In genomic region chr4:126825083-126825482, GRCh38 we compare ENCODE assay signal across 30 cellular contexts.
"Had no signal": no experiment of that assay in that cellular context is flagged by ENCODE, and none has a peak within 500 bp of the region (broad histone marks: within the 10 kb centered on the region; RNA-seq: fewer than 3 reads in every experiment).

No MANE protein-coding gene starts in this region.

- FAIRE-seq: colon, endometrium, endothelial cell of umbilical vein, frontal cortex had no signal

- H3K4me3 ChIP-seq: colonic mucosa, coronary artery, dorsolateral prefrontal cortex, esophagus muscularis mucosa, esophagus squamous epithelium, gastrocnemius medialis, gastroesophageal sphincter, heart left ventricle, heart right ventricle, hepatocyte had no signal

- H3K4me2 ChIP-seq: hepatocyte had no signal

- H3K4me1 ChIP-seq: colonic mucosa, esophagus muscularis mucosa, esophagus squamous epithelium, foreskin keratinocyte, gastrocnemius medialis, gastroesophageal sphincter, heart left ventricle, heart right ventricle had no signal

- H2AFZ ChIP-seq: hepatocyte had no signal

- H3K79me2 ChIP-seq: hepatocyte had no signal

- H3K27ac Mint-ChIP-seq: dendritic cell treated with granulocyte-macrophage colony-stimulating factor and Interleukin-4, amounts not matched to agents 40 ng/mL and 50 ng/mL, for 4 days; effector memory CD8-positive, alpha-beta T cell; endodermal cell had no signal

- H3K27me3 ChIP-seq: colonic mucosa, dorsolateral prefrontal cortex, esophagus muscularis mucosa, foreskin keratinocyte, gastrocnemius medialis, gastroesophageal sphincter, heart left ventricle, heart right ventricle, hepatocyte had no signal

- H3K36me3 ChIP-seq: colonic mucosa, esophagus muscularis mucosa, esophagus squamous epithelium, gastrocnemius medialis, gastroesophageal sphincter, heart left ventricle, heart right ventricle had no signal

- H3K9me3 ChIP-seq: colonic mucosa, esophagus muscularis mucosa, gastrocnemius medialis had no signal

- DNase-seq: colonic mucosa; cortex of kidney; dermis blood vessel endothelial cell; dorsolateral prefrontal cortex; effector CD4-positive, alpha-beta T cell; effector CD8-positive, alpha-beta T cell; effector memory CD4-positive, alpha-beta T cell; effector memory CD8-positive, alpha-beta T cell; endodermal cell; erythroblast; esophagus squamous epithelium; foreskin fibroblast; foreskin keratinocyte; foreskin melanocyte; gastrocnemius medialis; glutamatergic neuron; head of caudate nucleus; heart left ventricle; heart right ventricle had no signal

- H3K4me1 Mint-ChIP-seq: endodermal cell had no signal

- H3K27me3 Mint-ChIP-seq: dendritic cell treated with granulocyte-macrophage colony-stimulating factor and Interleukin-4, amounts not matched to agents 40 ng/mL and 50 ng/mL, for 4 days; effector memory CD8-positive, alpha-beta T cell had no signal

- ATAC-seq: effector memory CD8-positive, alpha-beta T cell; esophagus mucosa; foreskin keratinocyte; gastrocnemius medialis; gastroesophageal sphincter; heart left ventricle; heart right ventricle had no signal

- H3K4me3 Mint-ChIP-seq: dendritic cell treated with granulocyte-macrophage colony-stimulating factor and Interleukin-4, amounts not matched to agents 40 ng/mL and 50 ng/mL, for 4 days; effector memory CD8-positive, alpha-beta T cell; endodermal cell had no signal

- H3K27ac ChIP-seq: colonic mucosa, coronary artery, dorsolateral prefrontal cortex, epithelial cell of prostate, esophagus muscularis mucosa, esophagus squamous epithelium, foreskin keratinocyte, gastrocnemius medialis, gastroesophageal sphincter, heart left ventricle, heart right ventricle, hepatocyte had no signal
